10 cellular contexts compared by ENCODE assay signal in genomic region chr12:57491393-57492280, GRCh38. TPM values are rescaled to one million over a fixed set of nuclear protein-coding genes. Genes with fewer than 3 reads are reported as not detected.
DNase-seq lines count a peak whose midpoint lies in the region; TF ChIP-seq lines count a peak whose summit lies in the region.
"Had no signal": no experiment of that assay in that cellular context is flagged by ENCODE, and none has a peak within 500 bp of the region (broad histone marks: within the 10 kb centered on the region; RNA-seq: fewer than 3 reads in every experiment).

No MANE protein-coding gene starts in this region.

- CTCF ChIA-PET in activated CD4-positive, alpha-beta memory T cell treated with anti-CD3 and anti-CD28 coated beads, Interleukin-2, amount 10 ng/mL, durations not matched to agents 7 days and 5 days (lab: Charles Lee) = interaction anchor here (0.6 to 1.8 kb wide), 5 partner anchors 17 to 39 kb away, joined by 3 to 4 read pairs (median 4); no protein-coding TSS in a partner anchor

- peaks cover 36% of the 10 kb centered on the region for H3K4me1 Mint-ChIP-seq in activated CD4-positive, alpha-beta memory T cell treated with anti-CD3 and anti-CD28 coated beads, Interleukin-2, amount 10 ng/mL, durations not matched to agents 7 days and 5 days
- H3K4me1 Mint-ChIP-seq in nephron progenitor cell = peaks cover 16% of the 10 kb centered on the region

- no peaks in the 10 kb centered on the region for H3K27me3 ChIP-seq in dorsolateral prefrontal cortex
- no peaks in the 10 kb centered on the region for H3K27me3 ChIP-seq in suprapubic skin
- H3K27me3 ChIP-seq: BLaER1 treated with 17β-estradiol and CSF1 and Interleukin-3, amounts not matched to agents 10 nM and 100 nM had no signal

- POLR2A ChIA-PET in activated CD4-positive, alpha-beta memory T cell treated with anti-CD3 and anti-CD28 coated beads, Interleukin-2, amount 10 ng/mL, durations not matched to agents 7 days and 5 days (lab: Charles Lee) = interaction anchor here (1.3 to 6.9 kb wide), 4 partner anchors 13 to 29 kb away, joined by 3 to 47 read pairs (median 4); partner anchors contain the start of genes ARHGAP9 and DDIT3

- 92% methylated on average over 15 of the region's 15 CpGs for WGBS in suprapubic skin

- TF ChIP-seq CTCF in nephron progenitor cell (IDR thresholded peaks at IDR 0.05) = no peak
- no peak for TF ChIP-seq CTCF in dorsolateral prefrontal cortex (IDR thresholded peaks at IDR 0.05 in 54 of 56, conservative IDR thresholded peaks at IDR 0.05 in 2 of 56; ENCODE audit: low read depth in 1 of 56, partially characterized antibody in 56 of 56)
- TF ChIP-seq CTCF in suprapubic skin (IDR thresholded peaks at IDR 0.05) = no peak

- no peaks in the 10 kb centered on the region for H3K9me3 Mint-ChIP-seq in activated CD4-positive, alpha-beta memory T cell treated with anti-CD3 and anti-CD28 coated beads, Interleukin-2, amount 10 ng/mL, durations not matched to agents 7 days and 5 days
- no peaks in the 10 kb centered on the region for H3K9me3 Mint-ChIP-seq in nephron progenitor cell

- peaks cover 66% of the 10 kb centered on the region for H3K36me3 Mint-ChIP-seq in activated CD4-positive, alpha-beta memory T cell treated with anti-CD3 and anti-CD28 coated beads, Interleukin-2, amount 10 ng/mL, durations not matched to agents 7 days and 5 days (ENCODE audit: low read depth)
- peaks cover 50% of the 10 kb centered on the region for H3K36me3 Mint-ChIP-seq in nephron progenitor cell (ENCODE audit: low read depth)

- peaks cover 54% of the 10 kb centered on the region for H3K36me3 ChIP-seq in suprapubic skin

- peak overlapping the region; percentile 58 for H3K27ac Mint-ChIP-seq in activated CD4-positive, alpha-beta memory T cell treated with anti-CD3 and anti-CD28 coated beads, Interleukin-2, amount 10 ng/mL, durations not matched to agents 7 days and 5 days
- peak overlapping the region; percentile 86 for H3K27ac Mint-ChIP-seq in nephron progenitor cell

- peak; percentile 70 for DNase-seq in SIG-M5 treated with dmso at 0.1 percent for 504 hours (lab: John Stamatoyannopoulos, UW; ENCODE audit: unreplicated experiment)
- no peak for DNase-seq in SIG-M5 (lab: John Stamatoyannopoulos, UW)
- peak; percentile 14 for DNase-seq in HT-29 (ENCODE audit: low spot score)
- DNase-seq in activated CD4-positive, alpha-beta memory T cell treated with anti-CD3 and anti-CD28 coated beads, Interleukin-2, amount 10 ng/mL, durations not matched to agents 7 days and 5 days = no peak
- no peak for DNase-seq in nephron progenitor cell
- DNase-seq in dorsolateral prefrontal cortex = no peak
- DNase-seq in suprapubic skin (ENCODE audit: low spot score in 2 of 2) = no peak
- DNase-seq in kidney glomerular epithelial cell (lab: John Stamatoyannopoulos, UW) = no peak
- DNase-seq: NCI-H1436 had no signal

- H3K27ac ChIP-seq in dorsolateral prefrontal cortex (no peak overlapping the region), suprapubic skin (no peak overlapping the region)
- H3K27ac ChIP-seq: BLaER1 treated with 17β-estradiol and CSF1 and Interleukin-3, amounts not matched to agents 10 nM and 100 nM had no signal

- intact Hi-C loops in dorsolateral prefrontal cortex (cut with DNase I) = no loop called here

- TF ChIP-seq EP300 in suprapubic skin (IDR thresholded peaks at IDR 0.05) = no peak

- no peaks in the 10 kb centered on the region for H3K9me3 ChIP-seq in suprapubic skin

- H3K4me3 Mint-ChIP-seq in activated CD4-positive, alpha-beta memory T cell treated with anti-CD3 and anti-CD28 coated beads, Interleukin-2, amount 10 ng/mL, durations not matched to agents 7 days and 5 days = no peak overlapping the region
- no peak overlapping the region for H3K4me3 Mint-ChIP-seq in nephron progenitor cell

- H3K4me3 ChIP-seq in dorsolateral prefrontal cortex = no peak overlapping the region
- H3K4me3 ChIP-seq in suprapubic skin = no peak overlapping the region
- H3K4me3 ChIP-seq: BLaER1 treated with 17β-estradiol and CSF1 and Interleukin-3, amounts not matched to agents 10 nM and 100 nM had no signal

- H3K4me1 ChIP-seq in suprapubic skin = peaks cover 17% of the 10 kb centered on the region

- TF ChIP-seq POLR2A in suprapubic skin (IDR thresholded peaks at IDR 0.05) = no peak

- H3K27me3 Mint-ChIP-seq in activated CD4-positive, alpha-beta memory T cell treated with anti-CD3 and anti-CD28 coated beads, Interleukin-2, amount 10 ng/mL, durations not matched to agents 7 days and 5 days = no peaks in the 10 kb centered on the region
- H3K27me3 Mint-ChIP-seq in nephron progenitor cell (ENCODE audit: low read depth, poor library complexity) = no peaks in the 10 kb centered on the region

RNA-seq across cellular contexts. Expression of gene MARS1, which starts 3.8 kb away (rescaled TPM):
- total RNA-seq in HT-29 (2014; rRNA removed; shearing (Covaris generic)) = 174 and 202 TPM in 2 replicates
- 100 to 1,000 TPM; 262 to 282 TPM for total RNA-seq in activated CD4-positive, alpha-beta memory T cell treated with anti-CD3 and anti-CD28 coated beads, Interleukin-2, amount 10 ng/mL, durations not matched to agents 7 days and 5 days
- total RNA-seq in dorsolateral prefrontal cortex (100 to 1,000 TPM; 134 to 299 (median 183) TPM), suprapubic skin (100 to 1,000 TPM in 1 of 4 donors, 10 to 100 TPM in 3; 55.7 to 203 (median 79.7) TPM)

RNA-seq across cellular contexts. Expression of gene ARHGAP9, which starts 12.0 kb away (rescaled TPM):
- total RNA-seq in HT-29 (2014; rRNA removed; shearing (Covaris generic)) = 1.5 and 3.4 TPM in 2 replicates
- 100 to 1,000 TPM; 171 to 188 TPM for total RNA-seq in activated CD4-positive, alpha-beta memory T cell treated with anti-CD3 and anti-CD28 coated beads, Interleukin-2, amount 10 ng/mL, durations not matched to agents 7 days and 5 days
- 10 to 100 TPM in 108 of 120 experiments, 1 to 10 TPM in 12; 7.1 to 28.3 (median 14.6) TPM for total RNA-seq in dorsolateral prefrontal cortex
- total RNA-seq in suprapubic skin = 1 to 10 TPM; 5.4 to 7.4 (median 5.9) TPM

RNA-seq across cellular contexts. Expression of gene DDIT3, which starts 28.7 kb away (rescaled TPM):
- 26.9 and 39.0 TPM in 2 replicates for total RNA-seq in HT-29 (2014; rRNA removed; shearing (Covaris generic))
- total RNA-seq in activated CD4-positive, alpha-beta memory T cell treated with anti-CD3 and anti-CD28 coated beads, Interleukin-2, amount 10 ng/mL, durations not matched to agents 7 days and 5 days = 10 to 100 TPM; 19.1 to 22.7 TPM
- total RNA-seq in dorsolateral prefrontal cortex (100 to 1,000 TPM in 1 of 120 experiments, 10 to 100 TPM in 119; 17.0 to 102 (median 32.4) TPM), suprapubic skin (10 to 100 TPM in 3 of 4 donors, 1 to 10 TPM in 1; 8.1 to 33.6 (median 14.4) TPM)

RNA-seq across cellular contexts. Expression of gene MBD6, which starts 31.0 kb away (rescaled TPM):
- 18.0 and 23.0 TPM in 2 replicates for total RNA-seq in HT-29 (2014; rRNA removed; shearing (Covaris generic))
- total RNA-seq in activated CD4-positive, alpha-beta memory T cell treated with anti-CD3 and anti-CD28 coated beads, Interleukin-2, amount 10 ng/mL, durations not matched to agents 7 days and 5 days = 10 to 100 TPM; 71.7 to 73.4 TPM
- total RNA-seq in dorsolateral prefrontal cortex (10 to 100 TPM; 24.9 to 78.4 (median 47.8) TPM), suprapubic skin (10 to 100 TPM; 24.4 to 92.9 (median 36.8) TPM)

RNA-seq across cellular contexts. Expression of gene GLI1, which starts 32.1 kb away (rescaled TPM):
- total RNA-seq in HT-29 (2014; rRNA removed; shearing (Covaris generic)) = 2.0 and 4.2 TPM in 2 replicates
- total RNA-seq in activated CD4-positive, alpha-beta memory T cell treated with anti-CD3 and anti-CD28 coated beads, Interleukin-2, amount 10 ng/mL, durations not matched to agents 7 days and 5 days = under 1 TPM; 0.30 to 0.48 TPM
- total RNA-seq in dorsolateral prefrontal cortex (10 to 100 TPM in 6 of 120 experiments, 1 to 10 TPM in 88, under 1 TPM in 25, not detected in 1; 0.15 to 12.1 (median 2.1) TPM), suprapubic skin (1 to 10 TPM in 2 of 4 donors, under 1 TPM in 1, not detected in 1; 0.51 to 2.9 (median 2.0) TPM)

Comparison
In these comparisons a context has a peak if more than half of its experiments do, and no peak if none do; other contexts are left out.
1. DNase-seq: peak in SIG-M5 treated with dmso at 0.1 percent for 504 hours (single experiment) and HT-29 (single experiment); none in SIG-M5 (single experiment), activated CD4-positive, alpha-beta memory T cell treated with anti-CD3 and anti-CD28 coated beads, Interleukin-2, amount 10 ng/mL, durations not matched to agents 7 days and 5 days (single experiment), nephron progenitor cell (single experiment), dorsolateral prefrontal cortex (0 of 10), suprapubic skin (0 of 2) and kidney glomerular epithelial cell (single experiment).
2. RNA of gene ARHGAP9, which starts 12.0 kb away (total RNA-seq): 171 to 188 TPM in activated CD4-positive, alpha-beta memory T cell treated with anti-CD3 and anti-CD28 coated beads, Interleukin-2, amount 10 ng/mL, durations not matched to agents 7 days and 5 days; 7.1 to 28.3 TPM in dorsolateral prefrontal cortex, 5.4 to 7.4 TPM in suprapubic skin and 1.5 to 3.4 TPM in HT-29; every median in the first group is over 4 times any median in the second.